3 cellular contexts compared by ENCODE assay signal in the genomic region with DNA sequence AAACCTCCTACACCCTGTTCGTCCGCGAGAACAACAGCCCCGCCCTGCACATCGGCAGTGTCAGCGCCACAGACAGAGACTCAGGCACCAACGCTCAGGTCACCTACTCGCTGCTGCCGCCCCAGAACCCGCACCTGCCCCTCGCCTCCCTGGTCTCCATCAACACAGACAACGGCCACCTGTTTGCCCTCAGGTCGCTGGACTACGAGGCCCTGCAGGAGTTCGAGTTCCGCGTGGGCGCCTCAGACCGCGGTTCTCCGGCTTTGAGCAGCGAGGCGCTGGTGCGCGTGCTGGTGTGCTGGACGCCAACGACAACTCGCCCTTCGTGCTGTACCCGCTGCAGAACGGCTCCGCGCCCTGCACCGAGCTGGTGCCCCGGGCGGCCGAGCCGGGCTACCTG. TPM values are rescaled to one million over a fixed set of nuclear protein-coding genes. Genes with fewer than 3 reads are reported as not detected.
"Had no signal": no experiment of that assay in that cellular context is flagged by ENCODE, and none has a peak within 500 bp of the region (broad histone marks: within the 10 kb centered on the region; RNA-seq: fewer than 3 reads in every experiment).

No MANE protein-coding gene starts in this region.

RNA-seq across cellular contexts. Expression of gene PCDHB6, which starts 7.5 kb away (rescaled TPM):
- total RNA-seq: NCI-H460 had no signal

RNA-seq across cellular contexts. Expression of gene PCDHB8, which starts 20.2 kb away (rescaled TPM):
- total RNA-seq: MCF 10A had no signal

RNA-seq across cellular contexts. Expression of gene PCDHB5, which starts 22.4 kb away (rescaled TPM):
- total RNA-seq: M059J had no signal
